11 cellular contexts compared by ENCODE assay signal in genomic region chr9:32427111-32427873, GRCh38. TPM values are rescaled to one million over a fixed set of nuclear protein-coding genes. Genes with fewer than 3 reads are reported as not detected.
DNase-seq lines count a peak whose midpoint lies in the region; ATAC-seq and TF ChIP-seq lines count a peak whose summit lies in the region.
"Had no signal": no experiment of that assay in that cellular context is flagged by ENCODE, and none has a peak within 500 bp of the region (broad histone marks: within the 10 kb centered on the region; RNA-seq: fewer than 3 reads in every experiment).

No MANE protein-coding gene starts in this region.

- no peak for ATAC-seq in GM18498 (IDR thresholded peaks at IDR 0.05; ENCODE audit: unreplicated experiment)

- peak overlapping the region; percentile 56 for H3K4me3 Mint-ChIP-seq in HFFc6
- H3K4me3 Mint-ChIP-seq: activated CD4-positive, alpha-beta memory T cell treated with anti-CD3 and anti-CD28 coated beads, Interleukin-2, amount 10 ng/mL, durations not matched to agents 7 days and 5 days had no signal

- H3K36me3 Mint-ChIP-seq in HFFc6 (ENCODE audit: low read depth), result peaks cover 53% of the 10 kb centered on the region

- DNase-seq in HFFc6, result peak; percentile 30
- DNase-seq in UCSD-AML1 (lab: John Stamatoyannopoulos, UW; ENCODE audit: unreplicated experiment), result peak; percentile 8
- DNase-seq in fibroblast of peridontal ligament (ENCODE audit: extremely low read depth), result peak; percentile 18
- peak in 7 of 10 donors; percentile 20 to 89 (median 46) for DNase-seq in posterior cingulate gyrus
- no peak for DNase-seq in stimulated activated CD4-positive, alpha-beta T cell treated with anti-CD3 and anti-CD28 coated beads, Interleukin-2, amount 100 ng/mL, for 24 hours
- no peak for DNase-seq in effector memory CD4-positive, alpha-beta T cell
- DNase-seq: activated CD4-positive, alpha-beta memory T cell treated with anti-CD3 and anti-CD28 coated beads, Interleukin-2, amount 10 ng/mL, durations not matched to agents 7 days and 5 days; DMS53; NCI-H1436 treated with DMSO at 0.1 percent for 48 hours had no signal

- intact Hi-C loops in posterior cingulate gyrus (cut with DNase I), result no loop called here

- H3K27me3 Mint-ChIP-seq in HFFc6 (ENCODE audit: insufficient read depth), result no peaks in the 10 kb centered on the region
- H3K27me3 Mint-ChIP-seq: activated CD4-positive, alpha-beta memory T cell treated with anti-CD3 and anti-CD28 coated beads, Interleukin-2, amount 10 ng/mL, durations not matched to agents 7 days and 5 days had no signal

- no peaks in the 10 kb centered on the region for H3K27me3 ChIP-seq in effector memory CD4-positive, alpha-beta T cell (replicated peaks; ENCODE audit: control insufficient read depth, insufficient read depth, low read length, poor library complexity, severe bottlenecking)
- H3K27me3 ChIP-seq: cardiac muscle cell had no signal

- peak overlapping the region; percentile 92 for H3K27ac Mint-ChIP-seq in HFFc6
- H3K27ac Mint-ChIP-seq: activated CD4-positive, alpha-beta memory T cell treated with anti-CD3 and anti-CD28 coated beads, Interleukin-2, amount 10 ng/mL, durations not matched to agents 7 days and 5 days had no signal

- no peaks in the 10 kb centered on the region for H3K9me3 ChIP-seq in effector memory CD4-positive, alpha-beta T cell (ENCODE audit: control insufficient read depth, low read length)

- H3K27ac ChIP-seq in effector memory CD4-positive, alpha-beta T cell (ENCODE audit: insufficient read depth, low read length, poor library complexity, severe bottlenecking), result no peak overlapping the region
- H3K27ac ChIP-seq: cardiac muscle cell had no signal

- H3K9me3 Mint-ChIP-seq in HFFc6, result no peaks in the 10 kb centered on the region
- H3K9me3 Mint-ChIP-seq: activated CD4-positive, alpha-beta memory T cell treated with anti-CD3 and anti-CD28 coated beads, Interleukin-2, amount 10 ng/mL, durations not matched to agents 7 days and 5 days had no signal

- H3K4me1 Mint-ChIP-seq in HFFc6 (ENCODE audit: low read depth), result peaks cover 87% of the 10 kb centered on the region

- H3K36me3 ChIP-seq in effector memory CD4-positive, alpha-beta T cell (ENCODE audit: control insufficient read depth, insufficient read depth, low read length), result peaks cover 8% of the 10 kb centered on the region

- TF ChIP-seq CTCF in HFFc6 (IDR thresholded peaks at IDR 0.05), result no peak

- H3K4me3 ChIP-seq in effector memory CD4-positive, alpha-beta T cell (ENCODE audit: insufficient read depth, low read depth, low read length, poor library complexity, severe bottlenecking), result no peak overlapping the region
- H3K4me3 ChIP-seq: cardiac muscle cell had no signal

- no peaks in the 10 kb centered on the region for H3K4me1 ChIP-seq in effector memory CD4-positive, alpha-beta T cell (ENCODE audit: control insufficient read depth, insufficient read depth, low read length, poor library complexity, severe bottlenecking)

RNA-seq across cellular contexts. Expression of gene ACO1, which starts 42.8 kb away (rescaled TPM):
- total RNA-seq in HFFc6 (2021; fragmentation: NEBNext Ultra II Directional; extraction: Animal tissue kit (Norgen Biotek cat#: 25700)), result 10 to 100 TPM; 79.8 to 94.4 (median 84.0) TPM

Comparison
In these comparisons a context has a peak if more than half of its experiments do, and no peak if none do; other contexts are left out.
1. DNase-seq: peak in HFFc6 (single experiment), UCSD-AML1 (single experiment), fibroblast of peridontal ligament (single experiment) and posterior cingulate gyrus (7 of 10); none in stimulated activated CD4-positive, alpha-beta T cell treated with anti-CD3 and anti-CD28 coated beads, Interleukin-2, amount 100 ng/mL, for 24 hours (0 of 2) and effector memory CD4-positive, alpha-beta T cell (0 of 3).